Comparison of ENCODE assay signal across 13 cellular contexts in the genomic region with DNA sequence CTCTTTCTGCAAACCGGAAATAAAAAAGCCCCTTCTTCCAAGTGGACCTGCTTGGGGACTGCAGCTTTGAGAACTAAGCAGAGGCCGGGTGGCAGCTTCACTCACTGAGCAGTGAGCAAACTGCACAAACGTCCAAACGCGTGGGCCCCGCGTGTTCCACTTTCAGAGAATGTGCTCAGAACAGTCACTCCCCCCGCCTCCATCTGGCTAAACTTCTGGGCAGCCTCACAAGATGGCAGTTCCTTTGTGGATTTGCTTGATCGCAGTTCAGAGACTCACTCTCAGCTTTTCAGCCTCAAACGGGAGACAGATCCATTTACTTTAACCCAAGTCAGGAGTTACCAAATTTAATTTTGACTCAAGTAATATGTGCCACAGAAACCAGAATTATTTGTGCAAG.
"Had no signal": no experiment of that assay in that cellular context is flagged by ENCODE, and none has a peak within 500 bp of the region (broad histone marks: within the 10 kb centered on the region; RNA-seq: fewer than 3 reads in every experiment).

No MANE protein-coding gene starts in this region.

- H3K27ac ChIP-seq: esophagus muscularis mucosa had no signal

- ATAC-seq: activated CD4-positive, CD25-positive, alpha-beta regulatory T cell treated with anti-CD3 and anti-CD28 coated beads, Interleukin-2, amount 50 U/mL, for 24 hours; right cardiac atrium; stimulated activated naive CD8-positive, alpha-beta T cell treated with anti-CD3 and anti-CD28 coated beads, Interleukin-15, amount 100 ng/mL, for 72 hours had no signal

- H3K4me3 ChIP-seq: esophagus muscularis mucosa, lung had no signal

- H3K9me3 ChIP-seq: esophagus muscularis mucosa had no signal

- H3K27me3 ChIP-seq: esophagus muscularis mucosa had no signal

- H3K36me3 ChIP-seq: esophagus muscularis mucosa had no signal

- DNase-seq: activated CD4-positive, alpha-beta T cell treated with anti-CD3 and anti-CD28 coated beads, Interleukin-2, amount 50 U/mL, for 1 hour; activated CD8-positive, alpha-beta memory T cell treated with anti-CD3 and anti-CD28 coated beads, Interleukin-2, amount 50 U/mL, for 4 hours; activated effector memory CD4-positive, alpha-beta T cell treated with anti-CD3 and anti-CD28 coated beads, Interleukin-2, amount 50 U/mL, for 16 hours; activated naive CD4-positive, alpha-beta T cell treated with anti-CD3 and anti-CD28 coated beads, Interleukin-2, amount 50 U/mL, for 16 hours; activated T-cell treated with anti-CD3 and anti-CD28 coated beads, Interleukin-2, amount 50 U/mL, for 48 hours; effector CD8-positive, alpha-beta T cell; right cardiac atrium; stimulated activated naive CD8-positive, alpha-beta T cell treated with anti-CD3 and anti-CD28 coated beads, Interleukin-15, amount 100 ng/mL, for 72 hours; T1000; trophoblast cell had no signal
